ENCODE assay signal across 24 cellular contexts in the genomic region with DNA sequence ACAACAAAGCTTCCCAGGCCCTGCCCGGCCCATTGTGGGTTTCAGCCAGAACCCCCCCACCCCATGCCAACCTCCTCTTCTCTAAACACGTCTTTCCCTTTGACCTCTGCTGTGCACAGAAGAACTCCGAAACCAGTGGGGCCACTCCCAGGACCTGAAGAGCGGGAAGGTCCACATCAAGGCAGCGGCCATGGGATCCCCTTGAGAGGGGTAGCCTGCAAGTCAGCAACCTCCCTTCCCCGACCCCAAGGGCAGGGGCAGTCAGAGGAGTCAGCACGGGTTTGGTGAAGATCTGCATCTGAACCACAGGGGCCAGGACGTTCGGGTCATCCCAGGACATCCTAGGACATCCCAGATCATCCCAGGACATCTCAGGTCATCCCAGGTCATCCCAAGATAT.
DNase-seq lines count a peak whose midpoint lies in the region; ATAC-seq and TF ChIP-seq lines count a peak whose summit lies in the region.
"Had no signal": no experiment of that assay in that cellular context is flagged by ENCODE, and none has a peak within 500 bp of the region (broad histone marks: within the 10 kb centered on the region; RNA-seq: fewer than 3 reads in every experiment).

No MANE protein-coding gene starts in this region.

- H3K4me1 ChIP-seq in left ventricle myocardium inferior, result no peaks in the 10 kb centered on the region
- H3K4me1 ChIP-seq: A549, BE2C had no signal

- peak; percentile 71 for DNase-seq in cardiac septum (ENCODE audit: low spot score)
- DNase-seq in left ventricle myocardium inferior, result no peak
- DNase-seq in islet precursor cell, result peak; percentile 42
- peak; percentile 76 for DNase-seq in osteocyte (ENCODE audit: extremely low spot score, unreplicated experiment)
- no peak for DNase-seq in T-helper 1 cell
- no peak for DNase-seq in NCI-H226
- DNase-seq: 8988T; ACHN; AML-193; BE2C; CD4-positive, alpha-beta T cell; CD8-positive, alpha-beta memory T cell; DMS 273 treated with DMSO at 0.1 percent for 48 hours; DMS79; EL; GDM1; H9 had no signal

- no peak for ATAC-seq in HG03139 (IDR thresholded peaks at IDR 0.05; ENCODE audit: unreplicated experiment)
- ATAC-seq: A549, GM12878, GM23338, HCT116 had no signal

- H3K27ac Mint-ChIP-seq in osteocyte (ENCODE audit: unreplicated experiment), result no peak overlapping the region
- H3K27ac Mint-ChIP-seq: CD14-positive monocyte; CD4-positive, alpha-beta T cell; CD8-positive, alpha-beta memory T cell; GM23338 had no signal

- no peaks in the 10 kb centered on the region for H3K9me3 ChIP-seq in left ventricle myocardium inferior (replicated peaks)
- H3K9me3 ChIP-seq: A549, BE2C had no signal

- H3K27me3 Mint-ChIP-seq in osteocyte (ENCODE audit: unreplicated experiment), result no peaks in the 10 kb centered on the region
- H3K27me3 Mint-ChIP-seq: CD4-positive, alpha-beta T cell had no signal

- H3K27ac ChIP-seq in left ventricle myocardium inferior (replicated peaks), result no peak overlapping the region
- H3K27ac ChIP-seq: A549; BLaER1 treated with 17β-estradiol and CSF1 and Interleukin-3, amounts not matched to agents 10 nM and 100 nM had no signal

- no peak overlapping the region for H3K4me3 Mint-ChIP-seq in osteocyte (ENCODE audit: unreplicated experiment)
- H3K4me3 Mint-ChIP-seq: CD14-positive monocyte; CD4-positive, alpha-beta T cell; CD8-positive, alpha-beta memory T cell; GM23338; H9 had no signal

- H3K4me3 ChIP-seq in left ventricle myocardium inferior, result no peak overlapping the region
- H3K4me3 ChIP-seq: A549; BLaER1 treated with 17β-estradiol and CSF1 and Interleukin-3, amounts not matched to agents 10 nM and 100 nM; GM12878; GM23338 had no signal

- H3K36me3 Mint-ChIP-seq in osteocyte (ENCODE audit: unreplicated experiment), result no peaks in the 10 kb centered on the region
- H3K36me3 Mint-ChIP-seq: CD14-positive monocyte; CD8-positive, alpha-beta memory T cell had no signal

- no peaks in the 10 kb centered on the region for H3K4me1 Mint-ChIP-seq in osteocyte (ENCODE audit: unreplicated experiment)
- H3K4me1 Mint-ChIP-seq: CD14-positive monocyte; CD8-positive, alpha-beta memory T cell; GM23338; H9 had no signal

- intact Hi-C loops in cardiac septum (cut with DNase I) (no loop called here), left ventricle myocardium inferior (cut with micrococcal nuclease) (no loop called here)

- peaks cover 17% of the 10 kb centered on the region for H3K9me3 Mint-ChIP-seq in osteocyte (ENCODE audit: unreplicated experiment)
- H3K9me3 Mint-ChIP-seq: CD4-positive, alpha-beta T cell; GM23338; H9 had no signal

- H3K27me3 ChIP-seq in left ventricle myocardium inferior (ENCODE audit: low read depth), result peaks cover 64% of the 10 kb centered on the region
- H3K27me3 ChIP-seq: BE2C; BLaER1 treated with 17β-estradiol and CSF1 and Interleukin-3, amounts not matched to agents 10 nM and 100 nM had no signal

- TF ChIP-seq CTCF in left ventricle myocardium inferior (IDR thresholded peaks at IDR 0.05; ENCODE audit: borderline replicate concordance), result no peak
- no peak for TF ChIP-seq CTCF in osteocyte (IDR thresholded peaks at IDR 0.05)

- H3K36me3 ChIP-seq in left ventricle myocardium inferior, result no peaks in the 10 kb centered on the region
- H3K36me3 ChIP-seq: BE2C; BLaER1 treated with 17β-estradiol and CSF1 and Interleukin-3, amounts not matched to agents 10 nM and 100 nM had no signal

Comparison
In these comparisons a context has a peak if more than half of its experiments do, and no peak if none do; other contexts are left out.
1. DNase-seq: peak in cardiac septum (single experiment), islet precursor cell (single experiment) and osteocyte (single experiment); none in left ventricle myocardium inferior (single experiment), T-helper 1 cell (0 of 5) and NCI-H226 (single experiment).